8 cellular contexts compared by ENCODE assay signal in genomic region chr19:35856546-35857149, GRCh38. TPM values are rescaled to one million over a fixed set of nuclear protein-coding genes. Genes with fewer than 3 reads are reported as not detected.
DNase-seq lines count a peak whose midpoint lies in the region; ATAC-seq and TF ChIP-seq lines count a peak whose summit lies in the region.

Gene KIRREL2, plus strand, starts transcription at chr19:35856911. Its CDS starts 209 bp downstream, at chr19:35857120.

- H4K91ac ChIP-seq in neuronal stem cell (ENCODE audit: low read depth, low read length, poor library complexity) = no peak within 1 kb of the TSS

- no peaks in the 10 kb centered on the region for H3K9me3 ChIP-seq in neuronal stem cell (replicated peaks in 1 of 2; ENCODE audit: control insufficient read depth in 2 of 2, insufficient read depth in 1 of 2, low read depth in 1 of 2, low read length in 2 of 2)

- WGBS in neuronal stem cell (ENCODE audit: extremely low coverage in 2 of 2, insufficient read length in 2 of 2, insufficient replicate concordance in 1 of 2), 2 donors = no CpG with 5 or more reads among the region's 42 CpGs

- H2AK5ac ChIP-seq in neuronal stem cell (ENCODE audit: low read depth, low read length) = peak within 1 kb of the TSS; percentile 11

- peak within 1 kb of the TSS; percentile 64 for H3K4me2 ChIP-seq in neuronal stem cell (ENCODE audit: insufficient read depth, low read length, poor library complexity, severe bottlenecking)

- peak within 1 kb of the TSS; percentile 13 for H2BK120ac ChIP-seq in neuronal stem cell (ENCODE audit: low read depth, low read length)

- H3K36me3 ChIP-seq in neuronal stem cell (replicated peaks in 1 of 2; ENCODE audit: control insufficient read depth in 2 of 2, insufficient read depth in 2 of 2, low read length in 2 of 2) = no peaks in the 10 kb centered on the region

- no peaks in the 10 kb centered on the region for H3K79me1 ChIP-seq in neuronal stem cell (ENCODE audit: low read depth, low read length)

- H2BK12ac ChIP-seq in neuronal stem cell (ENCODE audit: low read length) = no peak within 1 kb of the TSS

- H2AFZ ChIP-seq in neuronal stem cell (ENCODE audit: low read length) = peak within 1 kb of the TSS; percentile 99

- H3K4me3 ChIP-seq in epithelial cell of esophagus (ENCODE audit: low read length) (peak within 1 kb of the TSS; percentile 31), neuronal stem cell (ENCODE audit: low read length in 2 of 2) (peak within 1 kb of the TSS; percentile 57 to 86)

- no peak for TF ChIP-seq CTCF in VCaP (conservative IDR thresholded peaks at IDR 0.05)
- TF ChIP-seq CTCF in epithelial cell of esophagus (IDR thresholded peaks at IDR 0.05; ENCODE audit: insufficient read depth, low read depth, low read length, missing control alignments) = no peak

- H3K4ac ChIP-seq in neuronal stem cell (ENCODE audit: low read length) = peak within 1 kb of the TSS; percentile 17

- peaks cover 28 to 36% of the 10 kb centered on the region in 2 donors for H3K4me1 ChIP-seq in neuronal stem cell (ENCODE audit: control insufficient read depth in 2 of 2, insufficient read depth in 1 of 2, low read depth in 1 of 2, low read length in 2 of 2)

- peak within 1 kb of the TSS; percentile 2 for H2BK5ac ChIP-seq in neuronal stem cell (ENCODE audit: low read length)

- peak within 1 kb of the TSS; percentile 86 for H3K9ac ChIP-seq in neuronal stem cell (ENCODE audit: low read depth, low read length, poor library complexity)

- peak within 1 kb of the TSS; percentile 78 for H3K14ac ChIP-seq in neuronal stem cell (ENCODE audit: low read length)

- ATAC-seq in GM18873 (IDR thresholded peaks at IDR 0.05; ENCODE audit: low FRiP score, unreplicated experiment) (no peak), GM19455 (IDR thresholded peaks at IDR 0.05; ENCODE audit: unreplicated experiment) (no peak)

- H4K8ac ChIP-seq in neuronal stem cell (ENCODE audit: low read depth, low read length) = no peak within 1 kb of the TSS

- H2BK15ac ChIP-seq in neuronal stem cell (ENCODE audit: low read length) = peak within 1 kb of the TSS; percentile 17

- H3K23ac ChIP-seq in neuronal stem cell (ENCODE audit: low read depth, low read length, poor library complexity) = no peak within 1 kb of the TSS

- H3K18ac ChIP-seq in neuronal stem cell (ENCODE audit: low read length) = peak within 1 kb of the TSS; percentile 97

- peak; percentile 52 for DNase-seq in SIG-M5 treated with dmso at 0.1 percent for 504 hours (lab: John Stamatoyannopoulos, UW; ENCODE audit: unreplicated experiment)
- no peak for DNase-seq in SIG-M5 (lab: John Stamatoyannopoulos, UW)
- DNase-seq in epithelial cell of esophagus (ENCODE audit: low read depth) = no peak
- peak; percentile 63 for DNase-seq in neuronal stem cell (ENCODE audit: low spot score)
- DNase-seq in effector CD4-positive, alpha-beta T cell = no peak

- H3K27me3 ChIP-seq in neuronal stem cell (ENCODE audit: control insufficient read depth in 3 of 3, insufficient read depth in 3 of 3, low read depth in 1 of 3, low read length in 3 of 3) = peaks cover 0 to 34% (median 7%) of the 10 kb centered on the region in 3 experiments

- H3K27ac ChIP-seq in VCaP (peak within 1 kb of the TSS; percentile 24; the same call in 1 of the 2 replicates), neuronal stem cell (replicated peaks; ENCODE audit: low read length) (peak within 1 kb of the TSS; percentile 73)

RNA-seq across cellular contexts. Expression of gene KIRREL2, which starts in this region (rescaled TPM):
- polyA plus RNA-seq in neuronal stem cell (2013, experiment 1 of 2) = 7.2 TPM
- 7.3 TPM for polyA plus RNA-seq in neuronal stem cell (2013, experiment 2 of 2)

Comparison
In these comparisons a context has a peak if more than half of its experiments do, and no peak if none do; other contexts are left out.
1. DNase-seq: peak in SIG-M5 treated with dmso at 0.1 percent for 504 hours (single experiment) and neuronal stem cell (single experiment); none in SIG-M5 (single experiment), epithelial cell of esophagus (single experiment) and effector CD4-positive, alpha-beta T cell (single experiment).